ENCODE assay signal across 15 cellular contexts in genomic region chr2:67716895-67717294, GRCh38.
DNase-seq lines count a peak whose midpoint lies in the region; ATAC-seq, FAIRE-seq and TF ChIP-seq lines count a peak whose summit lies in the region.
"Had no signal": no experiment of that assay in that cellular context is flagged by ENCODE, and none has a peak within 500 bp of the region (broad histone marks: within the 10 kb centered on the region; RNA-seq: fewer than 3 reads in every experiment).

No MANE protein-coding gene starts in this region.

- no peak overlapping the region for H3K4ac ChIP-seq in IMR-90 (ENCODE audit: low read depth, low read length)

- H2BK120ac ChIP-seq in IMR-90 (ENCODE audit: low read depth, low read length) = no peak overlapping the region

- in situ Hi-C loops in IMR-90 (cut with MboI; ENCODE audit: low sequenced_read_pairs) = no loop called here

- no peaks in the 10 kb centered on the region for H3K36me3 ChIP-seq in IMR-90 (ENCODE audit: control insufficient read depth, insufficient read depth, low read length)
- no peaks in the 10 kb centered on the region for H3K36me3 ChIP-seq in bronchial epithelial cell (ENCODE audit: control insufficient read depth, insufficient read depth, low read length)
- H3K36me3 ChIP-seq: BLaER1 treated with 17β-estradiol and CSF1 and Interleukin-3, amounts not matched to agents 10 nM and 100 nM had no signal

- CTCF ChIA-PET in IMR-90 (lab: Yijun Ruan, JAX) = interaction anchor here (1.0 kb wide), 1 partner anchor 16 kb away, joined by 3 read pairs; no protein-coding TSS in a partner anchor

- H3K9ac ChIP-seq in IMR-90 (ENCODE audit: low read depth, low read length) = no peak overlapping the region
- H3K9ac ChIP-seq: BLaER1 treated with 17β-estradiol and CSF1 and Interleukin-3, amounts not matched to agents 10 nM and 100 nM; KMS-11 had no signal

- no peak overlapping the region for H2AFZ ChIP-seq in IMR-90 (replicated peaks; ENCODE audit: low read length, poor library complexity)

- no peak overlapping the region for H3K23ac ChIP-seq in IMR-90 (ENCODE audit: low read depth, low read length)

- H3K27me3 ChIP-seq in IMR-90 (ENCODE audit: control insufficient read depth, insufficient read depth, low read length) = no peaks in the 10 kb centered on the region
- H3K27me3 ChIP-seq in bronchial epithelial cell (ENCODE audit: control insufficient read depth, insufficient read depth, low read length) = no peaks in the 10 kb centered on the region
- H3K27me3 ChIP-seq: BLaER1 treated with 17β-estradiol and CSF1 and Interleukin-3, amounts not matched to agents 10 nM and 100 nM had no signal

- no peak overlapping the region for H2BK15ac ChIP-seq in IMR-90 (ENCODE audit: low read depth, low read length)

- H4K20me1 ChIP-seq in IMR-90 (ENCODE audit: insufficient read depth, low read length) = no peaks in the 10 kb centered on the region
- H4K20me1 ChIP-seq: BLaER1 treated with 17β-estradiol and CSF1 and Interleukin-3, amounts not matched to agents 10 nM and 100 nM had no signal

- H3K79me1 ChIP-seq in IMR-90 (ENCODE audit: low read depth in 1 of 2, low read length in 2 of 2) = no peaks in the 10 kb centered on the region

- TF ChIP-seq CTCF in IMR-90 (conservative IDR thresholded peaks at IDR 0.05; ENCODE audit: low read depth, low read length) (no peak), bronchial epithelial cell (IDR thresholded peaks at IDR 0.05; ENCODE audit: insufficient read depth, low read length, severe bottlenecking) (no peak)

- no peak overlapping the region for H3K4me3 ChIP-seq in IMR-90 (ENCODE audit: insufficient read depth, low read depth, low read length)
- H3K4me3 ChIP-seq in bronchial epithelial cell (ENCODE audit: low read depth, low read length) = no peak overlapping the region
- H3K4me3 ChIP-seq: BLaER1 treated with 17β-estradiol and CSF1 and Interleukin-3, amounts not matched to agents 10 nM and 100 nM had no signal

- no peak overlapping the region for H2BK20ac ChIP-seq in IMR-90 (ENCODE audit: low read depth, low read length)

- H2BK5ac ChIP-seq in IMR-90 (ENCODE audit: low read depth, low read length, poor library complexity, severe bottlenecking) = no peak overlapping the region

- H4K5ac ChIP-seq in IMR-90 (ENCODE audit: low read depth, low read length) = no peak overlapping the region

- POLR2A ChIA-PET in IMR-90 (lab: Charles Lee; ENCODE audit: unreplicated experiment) = no interaction called here

- no peak for TF ChIP-seq POLR2A in IMR-90 (IDR thresholded peaks at IDR 0.05; ENCODE audit: low read depth, low read length)

- ATAC-seq in IMR-90 (ENCODE audit: low read depth) = no peak
- no peak for ATAC-seq in GM18858 (IDR thresholded peaks at IDR 0.05; ENCODE audit: unreplicated experiment)
- no peak for ATAC-seq in HG02840 (IDR thresholded peaks at IDR 0.05; ENCODE audit: low FRiP score, unreplicated experiment)
- ATAC-seq in HG02763 (IDR thresholded peaks at IDR 0.05; ENCODE audit: unreplicated experiment) = no peak
- no peak for ATAC-seq in HG02588 (IDR thresholded peaks at IDR 0.05; ENCODE audit: unreplicated experiment)

- peak; percentile 44 for DNase-seq in ELR (ENCODE audit: low read depth)
- DNase-seq in IMR-90 = peak; percentile 32
- peak; percentile 33 for DNase-seq in bronchial epithelial cell (ENCODE audit: low read depth)
- DNase-seq in kidney tubule cell (ENCODE audit: low spot score) = peak; percentile 58
- DNase-seq: ACHN; CD4-positive, CD25-positive, alpha-beta regulatory T cell; DMS 273 treated with DMSO at 0.1 percent for 48 hours; GDM1 had no signal

- no peak overlapping the region for H4K8ac ChIP-seq in IMR-90 (ENCODE audit: low read depth in 2 of 2, low read length in 2 of 2)

- no peak for FAIRE-seq in bronchial epithelial cell (lab: Jason Lieb, UNC)
- FAIRE-seq: GM12892 had no signal

- WGBS in IMR-90 (ENCODE audit: extremely low coverage in 2 of 2, insufficient read length in 1 of 2), 2 experiments = 0% methylated on average over 1 of the region's 1 CpG; no CpG with 5 or more reads in 1 of the 2 experiments

- dilution Hi-C loops in IMR-90 (cut with HindIII; ENCODE audit: low sequenced_read_pairs, unreplicated experiment) = no loop called here

- no peak overlapping the region for H3K4me2 ChIP-seq in IMR-90 (ENCODE audit: low read depth, low read length)
- H3K4me2 ChIP-seq: BLaER1 treated with 17β-estradiol and CSF1 and Interleukin-3, amounts not matched to agents 10 nM and 100 nM; KMS-11 had no signal

- no peak overlapping the region for H3K27ac ChIP-seq in IMR-90 (ENCODE audit: insufficient read depth, low read length)
- H3K27ac ChIP-seq: BLaER1 treated with 17β-estradiol and CSF1 and Interleukin-3, amounts not matched to agents 10 nM and 100 nM; KMS-11 had no signal

- H3K18ac ChIP-seq in IMR-90 (ENCODE audit: low read depth, low read length) = no peak overlapping the region

- no peak for TF ChIP-seq RAD21 in IMR-90 (IDR thresholded peaks at IDR 0.05; ENCODE audit: low read length)

- no peak overlapping the region for H2AK9ac ChIP-seq in IMR-90 (replicated peaks; ENCODE audit: low read depth, low read length, poor library complexity)

- no TSS peak for BruUV-seq in IMR-90 (replicated peaks; lab: Mats Ljungman, UMichigan)

- H3K9me1 ChIP-seq in IMR-90 (ENCODE audit: insufficient read depth, low read length) = no peaks in the 10 kb centered on the region

- H3K9me3 ChIP-seq in IMR-90 (ENCODE audit: control insufficient read depth, insufficient read depth, low read length) = no peaks in the 10 kb centered on the region; the same call in 1 of the 2 replicates

- H3K56ac ChIP-seq in IMR-90 (ENCODE audit: extremely low read depth, insufficient read depth, low read length) = no peak overlapping the region

- no peak overlapping the region for H3K14ac ChIP-seq in IMR-90 (replicated peaks; ENCODE audit: low read depth, low read length)

- no peak overlapping the region for H2AK5ac ChIP-seq in IMR-90 (ENCODE audit: low read depth, low read length)

- intact Hi-C loops in IMR-90 (cut with micrococcal nuclease) = no loop called here

- H4K91ac ChIP-seq in IMR-90 (ENCODE audit: insufficient read depth, low read depth, low read length) = no peak overlapping the region

- no peaks in the 10 kb centered on the region for H3K4me1 ChIP-seq in IMR-90 (ENCODE audit: control insufficient read depth, insufficient read depth, low read length)
- H3K4me1 ChIP-seq: BLaER1 treated with 17β-estradiol and CSF1 and Interleukin-3, amounts not matched to agents 10 nM and 100 nM had no signal

TF ChIP-seq in IMR-90, 13 proteins besides CTCF, POLR2A, EP300 and RAD21:
- no peak for TF ChIP-seq CEBPB (IDR thresholded peaks at IDR 0.05; ENCODE audit: low read depth, low read length)
- TF ChIP-seq SMC3 (IDR thresholded peaks at IDR 0.05; ENCODE audit: low read depth, low read length) = no peak
- TF ChIP-seq FOS (IDR thresholded peaks at IDR 0.05; ENCODE audit: low read depth, low read length) = no peak
- no peak for TF ChIP-seq ELK1 (IDR thresholded peaks at IDR 0.05; ENCODE audit: borderline replicate concordance, low read depth, low read length)
- no peak for TF ChIP-seq MXI1 (IDR thresholded peaks at IDR 0.05; ENCODE audit: borderline replicate concordance, low read depth, low read length)
- TF ChIP-seq RCOR1 (IDR thresholded peaks at IDR 0.05; ENCODE audit: insufficient replicate concordance, low read length) = no peak
- TF ChIP-seq, protein P1, sequence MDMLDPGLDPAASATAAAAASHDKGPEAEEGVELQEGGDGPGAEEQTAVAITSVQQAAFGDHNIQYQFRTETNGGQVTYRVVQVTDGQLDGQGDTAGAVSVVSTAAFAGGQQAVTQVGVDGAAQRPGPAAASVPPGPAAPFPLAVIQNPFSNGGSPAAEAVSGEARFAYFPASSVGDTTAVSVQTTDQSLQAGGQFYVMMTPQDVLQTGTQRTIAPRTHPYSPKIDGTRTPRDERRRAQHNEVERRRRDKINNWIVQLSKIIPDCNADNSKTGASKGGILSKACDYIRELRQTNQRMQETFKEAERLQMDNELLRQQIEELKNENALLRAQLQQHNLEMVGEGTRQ (IDR thresholded peaks at IDR 0.05; ENCODE audit: low read depth, low read length) = no peak
- TF ChIP-seq CHD1 (IDR thresholded peaks at IDR 0.05; ENCODE audit: low read depth, low read length) = no peak
